ENCODE assay signal across 10 cellular contexts in genomic region chr17:12850996-12851395, GRCh38.
"Had no signal": no experiment of that assay in that cellular context is flagged by ENCODE, and none has a peak within 500 bp of the region (broad histone marks: within the 10 kb centered on the region; RNA-seq: fewer than 3 reads in every experiment).

No MANE protein-coding gene starts in this region.

- H3K9me3 Mint-ChIP-seq: HFFc6, IgD-negative memory B cell had no signal

- H3K9me3 ChIP-seq: HAP-1 had no signal

- H3K36me3 Mint-ChIP-seq: IgD-negative memory B cell had no signal

- H3K4me1 ChIP-seq: HAP-1 had no signal

- H3K36me3 ChIP-seq: HAP-1 had no signal

- H3K4me3 ChIP-seq: GM23248, HAP-1 had no signal

- H3K4me1 Mint-ChIP-seq: IgD-negative memory B cell had no signal

- ATAC-seq: HCT116, HepG2 had no signal

- H2AFZ ChIP-seq: GM23248 had no signal

- H3K4me3 Mint-ChIP-seq: HFFc6, IgD-negative memory B cell had no signal

- H3K27ac ChIP-seq: GM23248, HL-60 had no signal

- H3K27ac Mint-ChIP-seq: HFFc6, IgD-negative memory B cell had no signal

- DNase-seq: GM23248, GOT3, H7, HFFc6, KBM-7 had no signal
